ENCODE assay signal across 10 cellular contexts in the genomic region with DNA sequence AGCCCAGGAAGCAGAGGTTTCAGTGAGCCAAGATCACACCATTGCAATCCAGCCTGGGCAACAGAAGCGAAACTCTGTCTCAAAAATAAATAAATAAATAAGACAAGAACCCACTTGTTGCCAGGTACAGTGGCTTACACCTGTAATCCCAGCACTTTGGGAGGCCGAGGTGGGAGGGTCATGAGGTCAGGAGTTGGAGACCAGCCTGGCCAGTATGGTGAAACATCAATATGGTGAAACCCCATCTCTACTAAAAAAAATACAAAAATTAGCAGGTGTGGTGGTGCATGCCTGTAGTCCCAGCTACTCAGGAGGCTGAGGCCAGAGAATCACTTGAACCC. TPM values are rescaled to one million over a fixed set of nuclear protein-coding genes. Genes with fewer than 3 reads are reported as not detected.
DNase-seq lines count a peak whose midpoint lies in the region; ATAC-seq, FAIRE-seq and TF ChIP-seq lines count a peak whose summit lies in the region.
"Not testable (repeated sequence)": the region's sequence is repeated elsewhere in the genome, so short reads cannot be mapped to it uniquely, and the experiment has no call there.
"Had no signal": no experiment of that assay in that cellular context is flagged by ENCODE, and none has a peak within 500 bp of the region (broad histone marks: within the 10 kb centered on the region; RNA-seq: fewer than 3 reads in every experiment).

No MANE protein-coding gene starts in this region.

- not testable (repeated sequence) for H3K9me3 Mint-ChIP-seq in CD8-positive, alpha-beta T cell; activated CD4-positive, alpha-beta T cell treated with anti-CD3 and anti-CD28 coated beads for 36 hours (ENCODE audit: low read depth); osteocyte (ENCODE audit: unreplicated experiment)

- not testable (repeated sequence) for DNase-seq in CD8-positive, alpha-beta T cell; LNCaP clone FGC (ENCODE audit: low read depth); activated CD4-positive, alpha-beta T cell treated with anti-CD3 and anti-CD28 coated beads for 36 hours; K562 (ENCODE audit: extremely low read depth in 1 of 4, low spot score in 3 of 4); fibroblast of lung (ENCODE audit: low read depth in 2 of 2); HepG2 (ENCODE audit: low spot score); osteocyte (ENCODE audit: extremely low spot score, unreplicated experiment)

- peak overlapping the region; percentile 83 for H3K27ac ChIP-seq in CD8-positive, alpha-beta T cell (ENCODE audit: low read depth, low read length)
- H3K27ac ChIP-seq in K562 (ENCODE audit: extremely low read depth, low read depth, low read length) (peak overlapping the region; percentile 75; the same call in 2 of the 3 replicates), fibroblast of lung (ENCODE audit: insufficient read depth, low read length) (peak overlapping the region; percentile 93), HepG2 (ENCODE audit: extremely low read length, insufficient read depth, low read length) (peak overlapping the region; percentile 65)
- H3K27ac ChIP-seq in thymus (ENCODE audit: low read depth) = not testable (repeated sequence)

- H3K4me3 Mint-ChIP-seq in CD8-positive, alpha-beta T cell = peak overlapping the region; percentile 83
- peak overlapping the region; percentile 71 for H3K4me3 Mint-ChIP-seq in activated CD4-positive, alpha-beta T cell treated with anti-CD3 and anti-CD28 coated beads for 36 hours
- peak overlapping the region; percentile 79 for H3K4me3 Mint-ChIP-seq in osteocyte (ENCODE audit: unreplicated experiment)

- H4K20me1 ChIP-seq in K562 (replicated peaks; ENCODE audit: control insufficient read depth, insufficient read depth, low read length) = peaks cover 22% of the 10 kb centered on the region
- H4K20me1 ChIP-seq in fibroblast of lung (ENCODE audit: control insufficient read depth, extremely low read depth, insufficient read depth, low read length); HepG2 (ENCODE audit: insufficient read depth, low read length): not testable (repeated sequence)

- peak overlapping the region; percentile 99 for H3K4me3 ChIP-seq in CD8-positive, alpha-beta T cell (ENCODE audit: low read depth, low read length)
- H3K4me3 ChIP-seq in LNCaP clone FGC (ENCODE audit: low read depth, low read length) = peak overlapping the region; percentile 53
- peak overlapping the region; percentile 75; the same call in 1 of the 2 replicates for H3K4me3 ChIP-seq in K562
- H3K4me3 ChIP-seq in fibroblast of lung (replicated peaks in 1 of 4; ENCODE audit: control extremely low read depth in 1 of 4, insufficient read depth in 1 of 4, low read depth in 3 of 4, low read length in 4 of 4) = peak overlapping the region; percentile 52 to 60 (median 55)
- H3K4me3 ChIP-seq in HepG2 (replicated peaks in 1 of 3; ENCODE audit: insufficient read depth in 1 of 3, low read depth in 2 of 3, low read length in 3 of 3) = peak overlapping the region in 1 of 3 experiments; percentile 65; a peak in 2 of 6 replicates
- peak overlapping the region; percentile 91 for H3K4me3 ChIP-seq in thymus (ENCODE audit: low read length)

- TF ChIP-seq POLR2A in K562 (conservative IDR thresholded peaks at IDR 0.05); HepG2 (IDR thresholded peaks at IDR 0.05; ENCODE audit: insufficient read depth in 1 of 2, low read depth in 2 of 2, low read length in 2 of 2): not testable (repeated sequence)

- POLR2A ChIA-PET in CD8-positive, alpha-beta T cell (lab: Charles Lee); HepG2 (lab: Yijun Ruan, JAX): not testable (repeated sequence)
- POLR2A ChIA-PET in activated CD4-positive, alpha-beta T cell treated with anti-CD3 and anti-CD28 coated beads for 36 hours (lab: Charles Lee) = interaction anchor here (1.6 kb wide), 1 partner anchor 17 kb away, joined by 4 read pairs; no protein-coding TSS in a partner anchor
- POLR2A ChIA-PET in K562 (lab: Yijun Ruan, JAX) = interaction anchor here (0.8 kb wide), 1 partner anchor 23 kb away, joined by 3 read pairs; the partner anchor contains the start of genes C19orf44 and CALR3

- H3K27ac Mint-ChIP-seq in CD8-positive, alpha-beta T cell; activated CD4-positive, alpha-beta T cell treated with anti-CD3 and anti-CD28 coated beads for 36 hours; osteocyte (ENCODE audit: unreplicated experiment): not testable (repeated sequence)

- peaks cover 39% of the 10 kb centered on the region for H3K79me2 ChIP-seq in K562 (ENCODE audit: control insufficient read depth, insufficient read depth, low read length)
- H3K79me2 ChIP-seq in fibroblast of lung (ENCODE audit: control insufficient read depth, insufficient read depth, low read length) = peaks cover 37% of the 10 kb centered on the region
- peaks cover 40% of the 10 kb centered on the region for H3K79me2 ChIP-seq in HepG2 (ENCODE audit: insufficient read depth, low read length)

- not testable (repeated sequence) for BruUV-seq in K562 (replicated peaks; lab: Mats Ljungman, UMichigan); HepG2 (replicated peaks; lab: Mats Ljungman, UMichigan)

- not testable (repeated sequence) for H3K4me2 ChIP-seq in K562 (ENCODE audit: insufficient read depth, low read length)
- H3K4me2 ChIP-seq in fibroblast of lung (ENCODE audit: extremely low read depth, insufficient read depth, low read length) (peak overlapping the region; percentile 97), HepG2 (ENCODE audit: low read depth, low read length) (peak overlapping the region; percentile 77)

- CTCF ChIA-PET in CD8-positive, alpha-beta T cell (lab: Charles Lee); K562 (lab: Yijun Ruan, JAX; ENCODE audit: low intra/inter-chr PET ratio); HepG2 (lab: Yijun Ruan, JAX; ENCODE audit: low intra/inter-chr PET ratio, low total read pairs): not testable (repeated sequence)
- CTCF ChIA-PET in activated CD4-positive, alpha-beta T cell treated with anti-CD3 and anti-CD28 coated beads for 36 hours (lab: Charles Lee) = interaction anchor here (0.6 kb wide), 1 partner anchor 31 kb away, joined by 3 read pairs; no protein-coding TSS in a partner anchor

- H3K9me1 ChIP-seq in K562 (ENCODE audit: control insufficient read depth, insufficient read depth, low read length) = not testable (repeated sequence)

- H3K36me3 ChIP-seq in CD8-positive, alpha-beta T cell (ENCODE audit: insufficient read depth, low read length); K562 (ENCODE audit: control insufficient read depth, insufficient read depth, low read length); fibroblast of lung (ENCODE audit: control insufficient read depth, insufficient read depth, low read length); HepG2 (replicated peaks in 1 of 2; ENCODE audit: control insufficient read depth in 1 of 2, insufficient read depth in 2 of 2, low read length in 2 of 2); thymus (ENCODE audit: control insufficient read depth, insufficient read depth): not testable (repeated sequence)

- H2AFZ ChIP-seq in K562 (ENCODE audit: low read depth, low read length) (peak overlapping the region; percentile 98), fibroblast of lung (ENCODE audit: low read length) (peak overlapping the region; percentile 91)
- not testable (repeated sequence) for H2AFZ ChIP-seq in HepG2 (ENCODE audit: low read length)

- not testable (repeated sequence) for TF ChIP-seq CTCF in CD8-positive, alpha-beta T cell (IDR thresholded peaks at IDR 0.05); LNCaP clone FGC (IDR thresholded peaks at IDR 0.05; ENCODE audit: control insufficient read depth, extremely low read depth, insufficient read depth); K562 (IDR thresholded peaks at IDR 0.05 in 2 of 3, conservative IDR thresholded peaks at IDR 0.05 in 1 of 3; ENCODE audit: insufficient read depth in 2 of 3, low read depth in 1 of 3, low read length in 3 of 3); fibroblast of lung (conservative IDR thresholded peaks at IDR 0.05 in 1 of 2, IDR thresholded peaks at IDR 0.05 in 1 of 2; ENCODE audit: low read depth in 1 of 2, low read length in 2 of 2); HepG2 (CRISPR knock-in tag; IDR thresholded peaks at IDR 0.05); osteocyte (IDR thresholded peaks at IDR 0.05)

- H3K36me3 Mint-ChIP-seq in CD8-positive, alpha-beta T cell; activated CD4-positive, alpha-beta T cell treated with anti-CD3 and anti-CD28 coated beads for 36 hours (ENCODE audit: low read depth); osteocyte (ENCODE audit: unreplicated experiment): not testable (repeated sequence)

- peaks cover 31% of the 10 kb centered on the region for H3K4me1 Mint-ChIP-seq in CD8-positive, alpha-beta T cell (ENCODE audit: low read depth)
- H3K4me1 Mint-ChIP-seq in activated CD4-positive, alpha-beta T cell treated with anti-CD3 and anti-CD28 coated beads for 36 hours = peaks cover 29% of the 10 kb centered on the region
- peaks cover 28% of the 10 kb centered on the region for H3K4me1 Mint-ChIP-seq in osteocyte (ENCODE audit: unreplicated experiment)

- FAIRE-seq in K562 (lab: Jason Lieb, UNC); HepG2 (lab: Jason Lieb, UNC): not testable (repeated sequence)

- intact Hi-C loops in CD8-positive, alpha-beta T cell (cut with DNase I, micrococcal nuclease) = loop anchor here (1.0 to 5.0 kb wide), 6 partner anchors 24 to 275 kb away; partner anchors contain the start of genes AP1M1 (in 2 of the 2), C19orf44 (in 2 of the 2), CALR3 (in 2 of the 2) and CHERP (in 1 of the 2)
- intact Hi-C loops in activated CD4-positive, alpha-beta T cell treated with anti-CD3 and anti-CD28 coated beads for 36 hours (cut with DNase I, micrococcal nuclease) = loop anchor here in 1 of 2 experiments (1.0 to 10.0 kb wide), 8 partner anchors 24 to 792 kb away; partner anchors contain the start of genes BABAM1, C19orf44, CALR3 and CHERP
- intact Hi-C loops in K562 (cut with micrococcal nuclease); HepG2 (cut with micrococcal nuclease; ENCODE audit: unreplicated experiment): not testable (repeated sequence)

- H3K9ac ChIP-seq in K562 (ENCODE audit: insufficient read depth in 1 of 2, low read depth in 2 of 2, low read length in 2 of 2) = not testable (repeated sequence)
- H3K9ac ChIP-seq in fibroblast of lung (ENCODE audit: insufficient read depth, low read length) (peak overlapping the region; percentile 83), HepG2 (ENCODE audit: insufficient read depth, low read depth, low read length) (peak overlapping the region; percentile 64; the same call in 1 of the 2 replicates)

- not testable (repeated sequence) for TF ChIP-seq RAD21 in K562 (CRISPR knock-in tag; conservative IDR thresholded peaks at IDR 0.05 in 1 of 2, IDR thresholded peaks at IDR 0.05 in 1 of 2); HepG2 (CRISPR knock-in tag; IDR thresholded peaks at IDR 0.05)

- WGBS in K562 (ENCODE audit: insufficient coverage, low coverage, missing lambda C conversion rate) = 84% methylated on average over 2 of the region's 2 CpGs
- 92% methylated on average over 2 of the region's 2 CpGs for WGBS in HepG2 (ENCODE audit: low lambda C conversion rate)
- WGBS in thymus = 64% methylated on average over 2 of the region's 2 CpGs

- H3K27me3 ChIP-seq in CD8-positive, alpha-beta T cell (ENCODE audit: insufficient read depth, low read length); K562 (ENCODE audit: control insufficient read depth in 2 of 2, insufficient read depth in 2 of 2, low read length in 2 of 2); fibroblast of lung (ENCODE audit: control insufficient read depth, insufficient read depth, low read length); HepG2 (ENCODE audit: control insufficient read depth in 1 of 2, insufficient read depth in 2 of 2, low read length in 2 of 2); thymus (ENCODE audit: control insufficient read depth, insufficient read depth): not testable (repeated sequence)

- H3K27me3 Mint-ChIP-seq in CD8-positive, alpha-beta T cell (ENCODE audit: low read depth); activated CD4-positive, alpha-beta T cell treated with anti-CD3 and anti-CD28 coated beads for 36 hours; osteocyte (ENCODE audit: unreplicated experiment): not testable (repeated sequence)

- H3K4me1 ChIP-seq in CD8-positive, alpha-beta T cell (ENCODE audit: insufficient read depth, low read length) = peaks cover 21% of the 10 kb centered on the region
- H3K4me1 ChIP-seq in K562 (replicated peaks in 1 of 2; ENCODE audit: control insufficient read depth in 2 of 2, insufficient read depth in 2 of 2, low read length in 2 of 2) = peaks cover 19 to 25% of the 10 kb centered on the region in 2 experiments
- peaks cover 11% of the 10 kb centered on the region for H3K4me1 ChIP-seq in fibroblast of lung (ENCODE audit: control insufficient read depth, extremely low read depth, insufficient read depth, low read length)
- peaks cover 66% of the 10 kb centered on the region for H3K4me1 ChIP-seq in HepG2 (ENCODE audit: insufficient read depth, low read length)
- H3K4me1 ChIP-seq in thymus (ENCODE audit: control insufficient read depth, insufficient read depth, low read length) = not testable (repeated sequence)

- not testable (repeated sequence) for ATAC-seq in CD8-positive, alpha-beta T cell; activated CD4-positive, alpha-beta T cell treated with anti-CD3 and anti-CD28 coated beads for 36 hours; K562; HepG2

- in situ Hi-C loops in K562 (cut with MboI); HepG2 (cut with HindIII; ENCODE audit: extremely low pct_ligation_motif_present, low pct_unique_long_range_greater_than_20kb): not testable (repeated sequence)

- H3K9me3 ChIP-seq in CD8-positive, alpha-beta T cell (ENCODE audit: low read length); K562 (replicated peaks; ENCODE audit: control insufficient read depth, insufficient read depth, low read depth, low read length); fibroblast of lung (ENCODE audit: control insufficient read depth, insufficient read depth, low read depth, low read length); HepG2 (ENCODE audit: low read length); thymus (ENCODE audit: control insufficient read depth): not testable (repeated sequence)

- not testable (repeated sequence) for TF ChIP-seq EP300 in K562 (IDR thresholded peaks at IDR 0.05; ENCODE audit: low read length); HepG2 (IDR thresholded peaks at IDR 0.05; ENCODE audit: low read depth in 2 of 2, low read length in 2 of 2); HepG2 (CRISPR knock-in tag; IDR thresholded peaks at IDR 0.05; ENCODE audit: borderline replicate concordance)

RNA-seq across cellular contexts. Expression of gene EPS15L1, which starts 0.8 kb away (rescaled TPM):
- total RNA-seq in CD8-positive, alpha-beta T cell = 10 to 100 TPM; 23.4 to 25.3 TPM
- 10 to 100 TPM; 26.1 to 29.7 TPM for total RNA-seq in activated CD4-positive, alpha-beta T cell treated with anti-CD3 and anti-CD28 coated beads for 36 hours
- 81.9 and 116 TPM in 2 replicates for total RNA-seq in K562 (2011; cell fraction: chromatin; rRNA removed; ENCODE audit: low replicate concordance)
- total RNA-seq in K562 (2011; cell fraction: nucleolus; rRNA removed) = 54.3 and 56.0 TPM in 2 replicates
- total RNA-seq in K562 (2011; cell fraction: nucleoplasm; rRNA removed) = 55.7 and 62.1 TPM in 2 replicates
- total RNA-seq in K562 (2014; rRNA removed) (11.0 and 13.5 TPM in 2 replicates), K562 (2014; rRNA removed; fragmentation: Illumina TruSeq; extraction: Trizol) (12.2 and 12.3 TPM in 2 replicates), K562 (2015; rRNA removed; fragmentation: Illumina TruSeq; extraction: Trizol) (14.7 and 15.9 TPM in 2 replicates), K562 (2021) (37.1 and 38.1 TPM in 2 replicates), fibroblast of lung (8.2 and 10.9 TPM in 2 replicates), HepG2 (2016; rRNA removed; fragmentation: Illumina TruSeq; extraction: Trizol) (7.0 and 8.6 TPM in 2 replicates), osteocyte (47.4 and 53.1 TPM in 2 replicates)
- polyA plus RNA-seq in K562 (2011; rRNA removed) (7.4 and 16.2 TPM in 2 replicates), K562 (2014; fragmentation: Illumina TruSeq; extraction: Trizol) (25.1 and 28.4 TPM in 2 replicates), K562 (2014; fragmentation: Nextera tagmentation; extraction: Ambion mirVana) (1 to 10 TPM; 4.7 TPM), K562 (2014; rRNA removed) (15.6 and 18.7 TPM in 2 replicates), fibroblast of lung (11.3 and 16.2 TPM in 2 replicates), HepG2 (2011; rRNA removed) (14.0 and 16.5 TPM in 2 replicates), thymus (19.0 TPM)
- 9.5 and 11.2 TPM in 2 replicates for polyA plus RNA-seq in K562 (2011; cell fraction: cytosol; rRNA removed)
- 18.8 and 20.5 TPM in 2 replicates for polyA plus RNA-seq in K562 (2011; cell fraction: nucleus; rRNA removed)
- 31.3 and 33.6 TPM in 2 replicates for polyA plus RNA-seq in K562 (2012)
- polyA minus RNA-seq in K562 (2011; rRNA and poly(A)+ RNA removed) = 15.2 and 18.3 TPM in 2 replicates
- 13.2 and 27.3 TPM in 2 replicates for polyA minus RNA-seq in K562 (2011; cell fraction: cytosol; rRNA and poly(A)+ RNA removed)
- 17.1 and 27.9 TPM in 2 replicates for polyA minus RNA-seq in K562 (2011; cell fraction: nucleus; rRNA and poly(A)+ RNA removed)
- 21.3 and 24.4 TPM in 2 replicates for polyA plus RNA-seq in fibroblast of lung (2012)
- 22.6 and 23.3 TPM in 2 replicates for polyA minus RNA-seq in fibroblast of lung (ENCODE audit: low replicate concordance)
- 3.7 and 4.1 TPM in 2 replicates for total RNA-seq in HepG2 (2016; cell fraction: cytosol; rRNA removed; fragmentation: Illumina TruSeq; extraction: Trizol; ENCODE audit: low read depth)
- total RNA-seq in HepG2 (2016; cell fraction: insoluble cytoplasmic fraction; rRNA removed; fragmentation: Illumina TruSeq; extraction: Trizol) = 8.4 and 8.7 TPM in 2 replicates
- total RNA-seq in HepG2 (2016; cell fraction: membrane; rRNA removed; fragmentation: Illumina TruSeq; extraction: Trizol) = 5.5 and 7.2 TPM in 2 replicates
- total RNA-seq in HepG2 (2016; cell fraction: nucleus; rRNA removed; fragmentation: Illumina TruSeq; extraction: Trizol) = 16.1 and 18.4 TPM in 2 replicates
- 8.2 and 8.5 TPM in 2 replicates for polyA plus RNA-seq in HepG2 (2011; cell fraction: cytosol; rRNA removed)
- 28.2 and 31.7 TPM in 2 replicates for polyA plus RNA-seq in HepG2 (2011; cell fraction: nucleus; rRNA removed)
- 23.7 and 24.6 TPM in 2 replicates for polyA plus RNA-seq in HepG2 (2012)
- polyA plus RNA-seq in HepG2 (2016; cell fraction: cytosol; fragmentation: Illumina TruSeq; extraction: Trizol; ENCODE audit: low read depth) = 2.8 TPM in 2 replicates
- polyA plus RNA-seq in HepG2 (2016; cell fraction: insoluble cytoplasmic fraction; fragmentation: Illumina TruSeq; extraction: Trizol; ENCODE audit: low read depth) = 18.3 and 21.1 TPM in 2 replicates
- polyA plus RNA-seq in HepG2 (2016; cell fraction: membrane; fragmentation: Illumina TruSeq; extraction: Trizol; ENCODE audit: low read depth) = 3.9 and 5.1 TPM in 2 replicates
- 25.3 and 31.3 TPM in 2 replicates for polyA plus RNA-seq in HepG2 (2016; cell fraction: nucleus; fragmentation: Illumina TruSeq; extraction: Trizol; ENCODE audit: insufficient read depth, low read depth)
- 22.5 and 23.7 TPM in 2 replicates for polyA minus RNA-seq in HepG2 (2011; rRNA and poly(A)+ RNA removed; ENCODE audit: low replicate concordance)
- 13.0 and 19.8 TPM in 2 replicates for polyA minus RNA-seq in HepG2 (2011; cell fraction: cytosol; rRNA and poly(A)+ RNA removed)
- 31.8 and 42.8 TPM in 2 replicates for polyA minus RNA-seq in HepG2 (2011; cell fraction: nucleus; rRNA and poly(A)+ RNA removed)

RNA-seq across cellular contexts. Expression of gene CALR3, which starts 23.4 kb away (rescaled TPM):
- total RNA-seq in CD8-positive, alpha-beta T cell = not detected
- not detected for total RNA-seq in activated CD4-positive, alpha-beta T cell treated with anti-CD3 and anti-CD28 coated beads for 36 hours
- total RNA-seq in K562 (2011; cell fraction: chromatin; rRNA removed; ENCODE audit: low replicate concordance) = not detected in 2 replicates
- not detected in 2 replicates for total RNA-seq in K562 (2011; cell fraction: nucleolus; rRNA removed)
- total RNA-seq in K562 (2011; cell fraction: nucleoplasm; rRNA removed) = not detected in 2 replicates
- total RNA-seq in K562 (2014; rRNA removed) (0.41 TPM in 1 of 2 replicates, not detected in the other), K562 (2014; rRNA removed; fragmentation: Illumina TruSeq; extraction: Trizol) (0.18 and 0.19 TPM in 2 replicates), K562 (2015; rRNA removed; fragmentation: Illumina TruSeq; extraction: Trizol) (not detected in 2 replicates), K562 (2021) (not detected in 2 replicates), fibroblast of lung (not detected in 2 replicates), HepG2 (2016; rRNA removed; fragmentation: Illumina TruSeq; extraction: Trizol) (not detected in 2 replicates), osteocyte (not detected in 2 replicates)
- polyA plus RNA-seq in K562 (2011; rRNA removed) (0.15 TPM in 1 of 2 replicates, not detected in the other), K562 (2014; fragmentation: Illumina TruSeq; extraction: Trizol) (not detected in 2 replicates), K562 (2014; fragmentation: Nextera tagmentation; extraction: Ambion mirVana) (under 1 TPM; 0.22 to 0.24 TPM), K562 (2014; rRNA removed) (not detected in 2 replicates), fibroblast of lung (0.10 TPM in 1 of 2 replicates, not detected in the other), HepG2 (2011; rRNA removed) (not detected in 2 replicates), thymus (0.09 TPM)
- polyA plus RNA-seq in K562 (2011; cell fraction: cytosol; rRNA removed) = not detected in 2 replicates
- polyA plus RNA-seq in K562 (2011; cell fraction: nucleus; rRNA removed) = not detected in 2 replicates
- polyA plus RNA-seq in K562 (2012) = 0.07 TPM in 1 of 2 replicates, not detected in the other
- polyA minus RNA-seq in K562 (2011; rRNA and poly(A)+ RNA removed) = 0.24 TPM in 1 of 2 replicates, not detected in the other
- polyA minus RNA-seq in K562 (2011; cell fraction: cytosol; rRNA and poly(A)+ RNA removed) = not detected in 2 replicates
- polyA minus RNA-seq in K562 (2011; cell fraction: nucleus; rRNA and poly(A)+ RNA removed) = not detected in 2 replicates
- not detected in 2 replicates for polyA plus RNA-seq in fibroblast of lung (2012)
- not detected in 2 replicates for polyA minus RNA-seq in fibroblast of lung (ENCODE audit: low replicate concordance)
- total RNA-seq in HepG2 (2016; cell fraction: cytosol; rRNA removed; fragmentation: Illumina TruSeq; extraction: Trizol; ENCODE audit: low read depth) = not detected in 2 replicates
- total RNA-seq in HepG2 (2016; cell fraction: insoluble cytoplasmic fraction; rRNA removed; fragmentation: Illumina TruSeq; extraction: Trizol) = not detected in 2 replicates
- total RNA-seq in HepG2 (2016; cell fraction: membrane; rRNA removed; fragmentation: Illumina TruSeq; extraction: Trizol) = not detected in 2 replicates
- not detected in 2 replicates for total RNA-seq in HepG2 (2016; cell fraction: nucleus; rRNA removed; fragmentation: Illumina TruSeq; extraction: Trizol)
- polyA plus RNA-seq in HepG2 (2011; cell fraction: cytosol; rRNA removed) = not detected in 2 replicates
- not detected in 2 replicates for polyA plus RNA-seq in HepG2 (2011; cell fraction: nucleus; rRNA removed)
- polyA plus RNA-seq in HepG2 (2012) = 0.16 TPM in 1 of 2 replicates, not detected in the other
- polyA plus RNA-seq in HepG2 (2016; cell fraction: cytosol; fragmentation: Illumina TruSeq; extraction: Trizol; ENCODE audit: low read depth) = not detected in 2 replicates
- polyA plus RNA-seq in HepG2 (2016; cell fraction: insoluble cytoplasmic fraction; fragmentation: Illumina TruSeq; extraction: Trizol; ENCODE audit: low read depth) = not detected in 2 replicates
- not detected in 2 replicates for polyA plus RNA-seq in HepG2 (2016; cell fraction: membrane; fragmentation: Illumina TruSeq; extraction: Trizol; ENCODE audit: low read depth)
- polyA plus RNA-seq in HepG2 (2016; cell fraction: nucleus; fragmentation: Illumina TruSeq; extraction: Trizol; ENCODE audit: insufficient read depth, low read depth) = not detected in 2 replicates
- polyA minus RNA-seq in HepG2 (2011; rRNA and poly(A)+ RNA removed; ENCODE audit: low replicate concordance) = not detected in 2 replicates
- not detected in 2 replicates for polyA minus RNA-seq in HepG2 (2011; cell fraction: cytosol; rRNA and poly(A)+ RNA removed)
- not detected in 2 replicates for polyA minus RNA-seq in HepG2 (2011; cell fraction: nucleus; rRNA and poly(A)+ RNA removed)
- total RNA-seq: cerebellum, omental fat pad had no signal

RNA-seq across cellular contexts. Expression of gene C19orf44, which starts 23.7 kb away (rescaled TPM):
- under 1 TPM; 0.52 to 0.61 TPM for total RNA-seq in CD8-positive, alpha-beta T cell
- 1 to 10 TPM; 2.9 to 4.0 TPM for total RNA-seq in activated CD4-positive, alpha-beta T cell treated with anti-CD3 and anti-CD28 coated beads for 36 hours
- 21.2 and 28.6 TPM in 2 replicates for total RNA-seq in K562 (2011; cell fraction: chromatin; rRNA removed; ENCODE audit: low replicate concordance)
- total RNA-seq in K562 (2011; cell fraction: nucleolus; rRNA removed) = 10.8 and 13.3 TPM in 2 replicates
- total RNA-seq in K562 (2011; cell fraction: nucleoplasm; rRNA removed) = 10.6 and 15.0 TPM in 2 replicates
- total RNA-seq in K562 (2014; rRNA removed) (2.2 and 4.1 TPM in 2 replicates), K562 (2014; rRNA removed; fragmentation: Illumina TruSeq; extraction: Trizol) (3.5 and 4.2 TPM in 2 replicates), K562 (2015; rRNA removed; fragmentation: Illumina TruSeq; extraction: Trizol) (3.5 and 3.8 TPM in 2 replicates), K562 (2021) (4.7 and 6.6 TPM in 2 replicates), fibroblast of lung (2.8 and 3.6 TPM in 2 replicates), HepG2 (2016; rRNA removed; fragmentation: Illumina TruSeq; extraction: Trizol) (3.6 and 4.3 TPM in 2 replicates), osteocyte (5.3 and 5.5 TPM in 2 replicates)
- polyA plus RNA-seq in K562 (2011; rRNA removed) (2.8 TPM in 2 replicates), K562 (2014; fragmentation: Illumina TruSeq; extraction: Trizol) (4.7 and 7.7 TPM in 2 replicates), K562 (2014; fragmentation: Nextera tagmentation; extraction: Ambion mirVana) (under 1 TPM; 0.41 to 0.51 TPM), K562 (2014; rRNA removed) (4.3 and 5.2 TPM in 2 replicates), fibroblast of lung (2.8 and 2.9 TPM in 2 replicates), HepG2 (2011; rRNA removed) (3.2 and 4.1 TPM in 2 replicates), thymus (4.7 TPM)
- polyA plus RNA-seq in K562 (2011; cell fraction: cytosol; rRNA removed) = 1.9 and 3.4 TPM in 2 replicates
- 5.4 and 11.4 TPM in 2 replicates for polyA plus RNA-seq in K562 (2011; cell fraction: nucleus; rRNA removed)
- 3.7 and 4.9 TPM in 2 replicates for polyA plus RNA-seq in K562 (2012)
- 1.9 and 2.1 TPM in 2 replicates for polyA minus RNA-seq in K562 (2011; rRNA and poly(A)+ RNA removed)
- 2.7 and 4.2 TPM in 2 replicates for polyA minus RNA-seq in K562 (2011; cell fraction: cytosol; rRNA and poly(A)+ RNA removed)
- polyA minus RNA-seq in K562 (2011; cell fraction: nucleus; rRNA and poly(A)+ RNA removed) = 4.4 and 5.7 TPM in 2 replicates
- polyA plus RNA-seq in fibroblast of lung (2012) = 2.2 TPM in 2 replicates
- 1.3 and 3.0 TPM in 2 replicates for polyA minus RNA-seq in fibroblast of lung (ENCODE audit: low replicate concordance)
- total RNA-seq in HepG2 (2016; cell fraction: cytosol; rRNA removed; fragmentation: Illumina TruSeq; extraction: Trizol; ENCODE audit: low read depth) = 2.6 and 3.0 TPM in 2 replicates
- total RNA-seq in HepG2 (2016; cell fraction: insoluble cytoplasmic fraction; rRNA removed; fragmentation: Illumina TruSeq; extraction: Trizol) = 2.7 and 3.1 TPM in 2 replicates
- total RNA-seq in HepG2 (2016; cell fraction: membrane; rRNA removed; fragmentation: Illumina TruSeq; extraction: Trizol) = 1.9 and 2.2 TPM in 2 replicates
- 4.6 and 4.8 TPM in 2 replicates for total RNA-seq in HepG2 (2016; cell fraction: nucleus; rRNA removed; fragmentation: Illumina TruSeq; extraction: Trizol)
- polyA plus RNA-seq in HepG2 (2011; cell fraction: cytosol; rRNA removed) = 3.3 and 3.5 TPM in 2 replicates
- polyA plus RNA-seq in HepG2 (2011; cell fraction: nucleus; rRNA removed) = 10.6 and 11.2 TPM in 2 replicates
- polyA plus RNA-seq in HepG2 (2012) = 3.4 and 5.4 TPM in 2 replicates
- 0.60 and 0.90 TPM in 2 replicates for polyA plus RNA-seq in HepG2 (2016; cell fraction: cytosol; fragmentation: Illumina TruSeq; extraction: Trizol; ENCODE audit: low read depth)
- polyA plus RNA-seq in HepG2 (2016; cell fraction: insoluble cytoplasmic fraction; fragmentation: Illumina TruSeq; extraction: Trizol; ENCODE audit: low read depth) = 3.6 and 4.3 TPM in 2 replicates
- polyA plus RNA-seq in HepG2 (2016; cell fraction: membrane; fragmentation: Illumina TruSeq; extraction: Trizol; ENCODE audit: low read depth) = 1.5 TPM in 2 replicates
- polyA plus RNA-seq in HepG2 (2016; cell fraction: nucleus; fragmentation: Illumina TruSeq; extraction: Trizol; ENCODE audit: insufficient read depth, low read depth) = 10.2 and 12.1 TPM in 2 replicates
- polyA minus RNA-seq in HepG2 (2011; rRNA and poly(A)+ RNA removed; ENCODE audit: low replicate concordance) = 2.9 and 3.4 TPM in 2 replicates
- polyA minus RNA-seq in HepG2 (2011; cell fraction: cytosol; rRNA and poly(A)+ RNA removed) = 2.4 and 4.4 TPM in 2 replicates
- 6.7 and 8.1 TPM in 2 replicates for polyA minus RNA-seq in HepG2 (2011; cell fraction: nucleus; rRNA and poly(A)+ RNA removed)
